In the genomic region with DNA sequence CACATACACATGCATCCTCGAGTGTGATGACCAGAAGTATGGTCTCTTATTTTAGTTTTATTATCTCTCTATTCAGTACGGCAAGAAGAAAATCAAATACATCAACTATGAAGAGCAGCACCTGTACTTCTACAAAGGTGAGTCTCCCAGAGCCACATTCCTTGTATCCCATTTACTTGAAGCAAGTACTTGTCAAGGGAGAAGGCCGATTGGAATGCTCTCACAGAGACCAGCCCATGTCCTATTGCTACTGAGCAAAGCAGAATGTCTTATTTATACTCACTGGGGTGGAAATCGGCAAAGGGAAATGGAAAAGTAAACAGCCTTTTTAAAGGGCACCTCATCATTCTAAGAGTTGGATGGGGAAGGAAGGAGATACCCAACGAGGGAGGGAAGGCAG, we compare ENCODE assay signal across 26 cellular contexts.
"Had no signal": no experiment of that assay in that cellular context is flagged by ENCODE, and none has a peak within 500 bp of the region (broad histone marks: within the 10 kb centered on the region; RNA-seq: fewer than 3 reads in every experiment).

No MANE protein-coding gene starts in this region.

- FAIRE-seq: islet of Langerhans, kidney, pancreas, small intestine had no signal

- H3K4me1 ChIP-seq: left ventricle myocardium inferior, pancreas, prostate gland, sigmoid colon, tibial nerve, vagina had no signal

- H3K27me3 ChIP-seq: pancreas, sigmoid colon, tibial nerve, vagina had no signal

- H3K9me3 ChIP-seq: pancreas, prostate gland, sigmoid colon, vagina had no signal

- DNase-seq: hypothalamus; immature natural killer cell; kidney; left colon; left ventricle myocardium inferior; mesenchymal stem cell; naive thymus-derived CD8-positive, alpha-beta T cell; nucleus accumbens; pancreas; posterior cingulate gyrus; retina; right cardiac atrium; sigmoid colon; small intestine; stimulated activated CD4-positive, alpha-beta T cell treated with anti-CD3 and anti-CD28 coated beads, Interleukin-1b, Interleukin-23, amount 100 ng/mL, for 48 hours; stimulated activated CD4-positive, alpha-beta T cell treated with anti-CD3 and anti-CD28 coated beads, Interleukin-2, amount 100 ng/mL, for 48 hours; stimulated activated CD4-positive, alpha-beta T cell treated with anti-CD3 and anti-CD28 coated beads, Interleukin-4, amount 100 ng/mL, for 4 hours; stimulated activated CD8-positive, alpha-beta memory T cell treated with anti-CD3 and anti-CD28 coated beads, Interleukin-4, amount 100 ng/mL, for 48 hours; stimulated activated naive CD4-positive, alpha-beta T cell treated with Interleukin-2 at 50 U/mL for 16 hours; stimulated activated naive CD8-positive, alpha-beta T cell treated with anti-CD3 and anti-CD28 coated beads, Interleukin-15, amount 100 ng/mL, for 72 hours; substantia nigra had no signal

- H3K27ac ChIP-seq: left ventricle myocardium inferior, pancreas, prostate gland, sigmoid colon, tibial nerve, vagina had no signal

- H3K36me3 ChIP-seq: left ventricle myocardium inferior, pancreas, prostate gland, sigmoid colon, tibial nerve, vagina had no signal

- ATAC-seq: left colon; naive thymus-derived CD8-positive, alpha-beta T cell; pancreas; right cardiac atrium; stimulated activated memory B cell treated with anti-CD40 and anti-IgM and Interleukin-4, amounts not matched to agents 10 μg/mL and 1 μg/mL and 100 μg/mL, for 72 hours; stimulated activated naive CD8-positive, alpha-beta T cell treated with anti-CD3 and anti-CD28 coated beads, Interleukin-15, amount 100 ng/mL, for 72 hours had no signal

- H3K4me3 ChIP-seq: left ventricle myocardium inferior, pancreas, prostate gland, sigmoid colon, tibial nerve, vagina had no signal
